ENCODE assay signal across 1 cellular context in genomic region chr9:92033991-92034390, GRCh38.
TF ChIP-seq lines count a peak whose summit lies in the region.

No MANE protein-coding gene starts in this region.

TF ChIP-seq in IMR-90, 13 proteins besides CTCF, POLR2A, EP300 and RAD21 (continued from another document):
- no peak for TF ChIP-seq CEBPB (IDR thresholded peaks at IDR 0.05; ENCODE audit: low read depth, low read length)
- TF ChIP-seq RFX5 (IDR thresholded peaks at IDR 0.05; ENCODE audit: low read depth, low read length): no peak
- TF ChIP-seq FOS (IDR thresholded peaks at IDR 0.05; ENCODE audit: low read depth, low read length): no peak
- TF ChIP-seq USF2 (IDR thresholded peaks at IDR 0.05; ENCODE audit: low read depth, low read length): no peak
TF ChIP-seq in IMR-90: peak in this region for 0.
